10 cellular contexts compared by ENCODE assay signal in genomic region chr19:29668746-29669609, GRCh38. TPM values are rescaled to one million over a fixed set of nuclear protein-coding genes. Genes with fewer than 3 reads are reported as not detected.
DNase-seq lines count a peak whose midpoint lies in the region; ATAC-seq, FAIRE-seq and TF ChIP-seq lines count a peak whose summit lies in the region.
"Had no signal": no experiment of that assay in that cellular context is flagged by ENCODE, and none has a peak within 500 bp of the region (broad histone marks: within the 10 kb centered on the region; RNA-seq: fewer than 3 reads in every experiment).

No MANE protein-coding gene starts in this region.

- dilution Hi-C loops in keratinocyte (cut with MboI; ENCODE audit: extremely low pct_ligation_motif_present, low sequenced_read_pairs), result no loop called here

- no peak overlapping the region for H3K4me3 ChIP-seq in heart right ventricle
- no peak overlapping the region for H3K4me3 ChIP-seq in keratinocyte (ENCODE audit: control insufficient read depth in 2 of 3, extremely low read depth in 1 of 3, insufficient read depth in 2 of 3, low read depth in 1 of 3, low read length in 3 of 3)
- H3K4me3 ChIP-seq in uterus, result no peak overlapping the region
- H3K4me3 ChIP-seq: pancreas had no signal

- no peak overlapping the region for H2AFZ ChIP-seq in keratinocyte (ENCODE audit: control insufficient read depth, low read length)

- peaks cover 80% of the 10 kb centered on the region for H3K79me2 ChIP-seq in keratinocyte (ENCODE audit: control insufficient read depth, insufficient read depth, low read length)

- 90 to 91% methylated on average over 13 of the region's 13 CpGs for WGBS in heart right ventricle, 2 donors

- H3K9me3 ChIP-seq in heart right ventricle, result no peaks in the 10 kb centered on the region
- H3K9me3 ChIP-seq in keratinocyte (ENCODE audit: control insufficient read depth, low read depth, low read length), result no peaks in the 10 kb centered on the region
- no peaks in the 10 kb centered on the region for H3K9me3 ChIP-seq in uterus
- H3K9me3 ChIP-seq: pancreas had no signal

- peaks cover 27% of the 10 kb centered on the region for H4K20me1 ChIP-seq in keratinocyte (ENCODE audit: control insufficient read depth, extremely low read depth, insufficient read depth, low read length)

- peaks cover 0 to 12% (median 2%) of the 10 kb centered on the region in 9 donors for H3K36me3 ChIP-seq in heart right ventricle
- peaks cover 3 to 10% of the 10 kb centered on the region in 2 experiments for H3K36me3 ChIP-seq in keratinocyte (ENCODE audit: control insufficient read depth in 2 of 2, extremely low read depth in 1 of 2, insufficient read depth in 2 of 2, low read length in 2 of 2)
- no peaks in the 10 kb centered on the region for H3K36me3 ChIP-seq in uterus

- ATAC-seq in heart right ventricle, result no peak
- no peak for ATAC-seq in activated T-cell treated with anti-CD3 and anti-CD28 coated beads, Interleukin-2, amount 50 U/mL, for 4 hours
- ATAC-seq in HG03135 (IDR thresholded peaks at IDR 0.05; ENCODE audit: unreplicated experiment), result no peak
- ATAC-seq in HG02759 (IDR thresholded peaks at IDR 0.05; ENCODE audit: unreplicated experiment), result no peak
- no peak for ATAC-seq in GM21576 (IDR thresholded peaks at IDR 0.05; ENCODE audit: unreplicated experiment)
- ATAC-seq: pancreas had no signal

- H3K4me2 ChIP-seq in keratinocyte (ENCODE audit: control insufficient read depth, extremely low read depth, insufficient read depth, low read depth, low read length), result peak overlapping the region; percentile 43

- H3K9me1 ChIP-seq in keratinocyte (ENCODE audit: control insufficient read depth, extremely low read depth, insufficient read depth, low read length), result peaks cover 13% of the 10 kb centered on the region

- intact Hi-C loops in heart right ventricle (cut with DNase I) (loop anchor here in 6 of 10 donors (5.0 to 10.0 kb wide), 4 partner anchors 38 to 62 kb away; partner anchors contain the start of genes C19orf12 (in 4 of the 6) and POP4 (in 1 of the 6)), cardiac septum (cut with DNase I) (no loop called here), uterus (cut with DNase I; ENCODE audit: low total_unique reads) (no loop called here)

- peak; percentile 17 for FAIRE-seq in keratinocyte (lab: Jason Lieb, UNC)
- FAIRE-seq: pancreas had no signal

- H3K4me3 Mint-ChIP-seq in activated T-cell treated with anti-CD3 and anti-CD28 coated beads, Interleukin-2, amount 50 U/mL, for 4 hours, result peak overlapping the region; percentile 84

- H3K4me1 Mint-ChIP-seq in activated T-cell treated with anti-CD3 and anti-CD28 coated beads, Interleukin-2, amount 50 U/mL, for 4 hours (ENCODE audit: low read depth), result peaks cover 74% of the 10 kb centered on the region

- H3K9ac ChIP-seq in keratinocyte (ENCODE audit: control insufficient read depth, extremely low read depth, insufficient read depth, low read length), result no peak overlapping the region

- TF ChIP-seq CTCF in heart right ventricle (IDR thresholded peaks at IDR 0.05) (peak in 7 of 9 donors; percentile 4 to 32 (median 18)), keratinocyte (optimal IDR thresholded peaks at IDR 0.05 in 1 of 3, IDR thresholded peaks at IDR 0.05 in 1 of 3, conservative IDR thresholded peaks at IDR 0.05 in 1 of 3; ENCODE audit: extremely low read depth in 1 of 3, insufficient read depth in 2 of 3, low read length in 3 of 3) (peak; percentile 19 to 63 (median 41)), uterus (IDR thresholded peaks at IDR 0.05) (no peak)

- no peaks in the 10 kb centered on the region for H3K27me3 Mint-ChIP-seq in activated T-cell treated with anti-CD3 and anti-CD28 coated beads, Interleukin-2, amount 50 U/mL, for 4 hours (ENCODE audit: low read depth)

- H3K4me1 ChIP-seq in heart right ventricle (peaks cover 24 to 86% (median 66%) of the 10 kb centered on the region in 9 donors), keratinocyte (ENCODE audit: control insufficient read depth, extremely low read depth, insufficient read depth, low read length) (peaks cover 49% of the 10 kb centered on the region), uterus (peaks cover 21 to 28% of the 10 kb centered on the region in 2 donors)

- H3K27me3 ChIP-seq in heart right ventricle, result no peaks in the 10 kb centered on the region
- H3K27me3 ChIP-seq in keratinocyte (ENCODE audit: control insufficient read depth, extremely low read depth, insufficient read depth, low read length), result no peaks in the 10 kb centered on the region
- no peaks in the 10 kb centered on the region for H3K27me3 ChIP-seq in uterus
- H3K27me3 ChIP-seq: pancreas had no signal

- no peak for TF ChIP-seq POLR2A in uterus (IDR thresholded peaks at IDR 0.05)

- peaks cover 15% of the 10 kb centered on the region for H3K36me3 Mint-ChIP-seq in activated T-cell treated with anti-CD3 and anti-CD28 coated beads, Interleukin-2, amount 50 U/mL, for 4 hours (ENCODE audit: insufficient read depth)

- no peaks in the 10 kb centered on the region for H3K9me3 Mint-ChIP-seq in activated T-cell treated with anti-CD3 and anti-CD28 coated beads, Interleukin-2, amount 50 U/mL, for 4 hours

- DNase-seq in heart right ventricle (no peak), cardiac septum (ENCODE audit: low spot score) (no peak), keratinocyte (ENCODE audit: low read depth, low spot score) (no peak), uterus (no peak)
- DNase-seq in activated T-cell treated with anti-CD3 and anti-CD28 coated beads, Interleukin-2, amount 50 U/mL, for 4 hours, result no peak
- DNase-seq: Calu3 had no signal

- peak overlapping the region; percentile 18 to 97 (median 90) for H3K27ac ChIP-seq in heart right ventricle
- no peak overlapping the region for H3K27ac ChIP-seq in keratinocyte (ENCODE audit: control insufficient read depth, insufficient read depth, low read length)
- peak overlapping the region; percentile 36 to 96 for H3K27ac ChIP-seq in uterus
- H3K27ac ChIP-seq: pancreas had no signal

RNA-seq across cellular contexts. Expression of gene PLEKHF1, which starts 3.7 kb away (rescaled TPM):
- total RNA-seq in heart right ventricle (10 to 100 TPM in 9 of 10 donors, 1 to 10 TPM in 1; 7.0 to 38.8 (median 16.5) TPM), cardiac septum (9.5 TPM), uterus (10 to 100 TPM in 3 of 4 donors, 1 to 10 TPM in 1; 7.4 to 35.9 (median 19.7) TPM)
- polyA plus RNA-seq in heart right ventricle (10 to 100 TPM; 38.8 to 47.9 TPM), keratinocyte (9.4 to 22.0 TPM (median 11.4 TPM) in 3 replicates)
- total RNA-seq in activated T-cell treated with anti-CD3 and anti-CD28 coated beads, Interleukin-2, amount 50 U/mL, for 4 hours, result 10 to 100 TPM; 16.2 to 20.1 (median 18.4) TPM
- polyA plus RNA-seq in keratinocyte (2011; ENCODE audit: low read depth), result 4.2 TPM
- polyA plus RNA-seq in keratinocyte (2011; cell fraction: cytosol; rRNA removed), result 7.8 and 18.2 TPM in 2 replicates
- 20.9 and 25.8 TPM in 2 replicates for polyA plus RNA-seq in keratinocyte (2011; cell fraction: nucleus; rRNA removed)
- 8.8 and 15.1 TPM in 2 replicates for polyA plus RNA-seq in keratinocyte (2012; ENCODE audit: low replicate concordance)
- 7.9 to 16.5 TPM (median 14.5 TPM) in 3 replicates for polyA minus RNA-seq in keratinocyte
- polyA minus RNA-seq in keratinocyte (2011; cell fraction: cytosol; rRNA and poly(A)+ RNA removed), result 42.6 TPM
- 16.8 and 22.4 TPM in 2 replicates for polyA minus RNA-seq in keratinocyte (2011; cell fraction: nucleus; rRNA and poly(A)+ RNA removed)

RNA-seq across cellular contexts. Expression of gene C19orf12, which starts 46.1 kb away (rescaled TPM):
- total RNA-seq in heart right ventricle (10 to 100 TPM; 30.3 to 83.3 (median 40.0) TPM), cardiac septum (38.0 TPM), uterus (10 to 100 TPM in 3 of 4 donors, 1 to 10 TPM in 1; 8.5 to 35.0 (median 31.5) TPM)
- polyA plus RNA-seq in heart right ventricle (10 to 100 TPM; 26.7 to 34.8 TPM), keratinocyte (10.9 to 14.0 TPM (median 12.3 TPM) in 3 replicates)
- 10 to 100 TPM; 39.3 to 45.7 (median 41.0) TPM for total RNA-seq in activated T-cell treated with anti-CD3 and anti-CD28 coated beads, Interleukin-2, amount 50 U/mL, for 4 hours
- 2.4 TPM for polyA plus RNA-seq in keratinocyte (2011; ENCODE audit: low read depth)
- 14.3 TPM in 2 replicates for polyA plus RNA-seq in keratinocyte (2011; cell fraction: cytosol; rRNA removed)
- polyA plus RNA-seq in keratinocyte (2011; cell fraction: nucleus; rRNA removed), result 11.1 and 14.6 TPM in 2 replicates
- polyA plus RNA-seq in keratinocyte (2012; ENCODE audit: low replicate concordance), result 7.1 and 12.1 TPM in 2 replicates
- 5.1 to 9.0 TPM (median 6.1 TPM) in 3 replicates for polyA minus RNA-seq in keratinocyte
- 9.6 TPM for polyA minus RNA-seq in keratinocyte (2011; cell fraction: cytosol; rRNA and poly(A)+ RNA removed)
- polyA minus RNA-seq in keratinocyte (2011; cell fraction: nucleus; rRNA and poly(A)+ RNA removed), result 4.6 and 6.7 TPM in 2 replicates

Comparison
In these comparisons a context has a peak if more than half of its experiments do, and no peak if none do; other contexts are left out.
1. intact Hi-C loops: an anchor here in heart right ventricle (5.0 to 10.0 kb wide); none called in cardiac septum and uterus.
2. CTCF ChIP-seq: peak in heart right ventricle (7 of 9) and keratinocyte (3 of 3); none in uterus (0 of 4).